ENCODE assay signal across 10 cellular contexts in the genomic region with DNA sequence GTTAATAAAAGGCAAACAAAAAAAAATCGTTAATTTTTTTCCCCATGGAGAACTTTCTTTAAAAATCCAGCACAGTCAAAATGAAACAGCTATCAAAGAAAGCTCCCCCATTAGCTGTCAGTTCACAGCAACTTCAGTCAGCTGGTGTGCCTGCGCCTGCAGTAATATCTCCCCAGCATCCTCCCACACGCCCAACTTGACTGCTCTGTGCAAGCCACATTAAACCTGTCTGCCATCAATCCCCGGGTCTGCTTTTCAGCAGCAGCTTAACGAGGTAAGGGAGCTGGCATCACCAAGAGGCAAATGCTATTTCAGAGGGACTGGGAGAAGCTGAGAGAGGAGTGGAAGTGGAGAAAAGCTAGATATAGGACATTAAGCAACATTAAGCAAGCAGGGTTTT.
A peak's percentile ranks its signal among the peaks of the same experiment; 100 is the strongest.
DNase-seq lines count a peak whose midpoint lies in the region; ATAC-seq and TF ChIP-seq lines count a peak whose summit lies in the region.
"Had no signal": no experiment of that assay in that cellular context is flagged by ENCODE, and none has a peak within 500 bp of the region (broad histone marks: within the 10 kb centered on the region; RNA-seq: fewer than 3 reads in every experiment).

No MANE protein-coding gene starts in this region.

- H3K27ac ChIP-seq in HEK293 (ENCODE audit: extremely low read depth, low read depth, low read length): no peak overlapping the region
- H3K27ac ChIP-seq in MM.1S (ENCODE audit: low read length): no peak overlapping the region

- H3K79me2 ChIP-seq in MM.1S (ENCODE audit: low read length): no peaks in the 10 kb centered on the region

- H3K27me3 ChIP-seq in MM.1S (replicated peaks; ENCODE audit: insufficient read depth, low read length): no peaks in the 10 kb centered on the region

- H3K4me3 ChIP-seq in HEK293 (ENCODE audit: low read depth, low read length) (no peak overlapping the region), MM.1S (ENCODE audit: low read length) (no peak overlapping the region)

- peaks cover 3% of the 10 kb centered on the region for H3K27me3 Mint-ChIP-seq in nephron progenitor cell (ENCODE audit: low read depth, poor library complexity)

- H4K20me1 ChIP-seq in MM.1S (ENCODE audit: insufficient read depth, low read length): no peaks in the 10 kb centered on the region

- H3K4me1 ChIP-seq in HEK293 (ENCODE audit: control insufficient read depth, insufficient read depth, low read length) (no peaks in the 10 kb centered on the region), MM.1S (ENCODE audit: low read length) (no peaks in the 10 kb centered on the region)
- H3K4me1 ChIP-seq: Caco-2 had no signal

- H3K9me2 ChIP-seq in MM.1S (replicated peaks; ENCODE audit: insufficient read depth, low read length): no peaks in the 10 kb centered on the region

- H3K4me3 Mint-ChIP-seq in nephron progenitor cell: peak overlapping the region; percentile 41

- H3K4me1 Mint-ChIP-seq in nephron progenitor cell: peaks cover 40% of the 10 kb centered on the region

- ATAC-seq in GM18508 (IDR thresholded peaks at IDR 0.05; ENCODE audit: insufficient read depth, unreplicated experiment) (peak; percentile 50), GM21447 (IDR thresholded peaks at IDR 0.05; ENCODE audit: unreplicated experiment) (no peak)

- H2AFZ ChIP-seq in MM.1S (ENCODE audit: low read length): no peak overlapping the region

- H3K27ac Mint-ChIP-seq in nephron progenitor cell: peak overlapping the region; percentile 78

- no peaks in the 10 kb centered on the region for H3K9me3 Mint-ChIP-seq in nephron progenitor cell

- H3K36me3 Mint-ChIP-seq in nephron progenitor cell (ENCODE audit: low read depth): no peaks in the 10 kb centered on the region

- DNase-seq in SK-N-DZ (ENCODE audit: low spot score) (peak; percentile 75), nephron progenitor cell (peak; percentile 53), HuH-7 (ENCODE audit: low spot score) (no peak), MM.1S (no peak), SHP77 (lab: John Stamatoyannopoulos, UW) (no peak)
- DNase-seq: activated T-cell treated with anti-CD3 and anti-CD28 coated beads for 4 hours, Caco-2 had no signal

- no peak overlapping the region for H3K9ac ChIP-seq in MM.1S (ENCODE audit: low read length)

- no peaks in the 10 kb centered on the region for H3K9me3 ChIP-seq in HEK293 (ENCODE audit: control insufficient read depth, insufficient read depth, low read depth, low read length)
- no peaks in the 10 kb centered on the region for H3K9me3 ChIP-seq in MM.1S (replicated peaks; ENCODE audit: insufficient read depth, low read length)
- H3K9me3 ChIP-seq: Caco-2 had no signal

- TF ChIP-seq CTCF in HEK293 (tag by site-specific recombination; IDR thresholded peaks at IDR 0.05) (no peak), nephron progenitor cell (IDR thresholded peaks at IDR 0.05) (no peak), MM.1S (IDR thresholded peaks at IDR 0.05; ENCODE audit: low read length) (no peak)

- CTCF ChIA-PET in HEK293 (lab: Yijun Ruan, JAX): no interaction called here

- H3F3A ChIP-seq in MM.1S (ENCODE audit: insufficient read depth, low read length): no peaks in the 10 kb centered on the region

- H3K36me3 ChIP-seq in HEK293 (ENCODE audit: control insufficient read depth in 2 of 2, insufficient read depth in 1 of 2, low read length in 2 of 2) (no peaks in the 10 kb centered on the region), MM.1S (replicated peaks; ENCODE audit: insufficient read depth, low read length) (no peaks in the 10 kb centered on the region)

- POLR2A ChIA-PET in HEK293 (lab: Yijun Ruan, JAX): no interaction called here

- H3K4me2 ChIP-seq in MM.1S (ENCODE audit: low read depth, low read length): no peak overlapping the region

TF ChIP-seq in HEK293, 187 proteins besides CTCF, POLR2A, EP300 and RAD21:
- TF ChIP-seq ZFHX2 (tag by site-specific recombination; conservative IDR thresholded peaks at IDR 0.05): 0 out of 2 replicates have a peak, but pooled peaks have one; percentile 38
- TF ChIP-seq ZNF426 (tag by site-specific recombination; IDR thresholded peaks at IDR 0.05): no peak
- TF ChIP-seq, protein P1, sequence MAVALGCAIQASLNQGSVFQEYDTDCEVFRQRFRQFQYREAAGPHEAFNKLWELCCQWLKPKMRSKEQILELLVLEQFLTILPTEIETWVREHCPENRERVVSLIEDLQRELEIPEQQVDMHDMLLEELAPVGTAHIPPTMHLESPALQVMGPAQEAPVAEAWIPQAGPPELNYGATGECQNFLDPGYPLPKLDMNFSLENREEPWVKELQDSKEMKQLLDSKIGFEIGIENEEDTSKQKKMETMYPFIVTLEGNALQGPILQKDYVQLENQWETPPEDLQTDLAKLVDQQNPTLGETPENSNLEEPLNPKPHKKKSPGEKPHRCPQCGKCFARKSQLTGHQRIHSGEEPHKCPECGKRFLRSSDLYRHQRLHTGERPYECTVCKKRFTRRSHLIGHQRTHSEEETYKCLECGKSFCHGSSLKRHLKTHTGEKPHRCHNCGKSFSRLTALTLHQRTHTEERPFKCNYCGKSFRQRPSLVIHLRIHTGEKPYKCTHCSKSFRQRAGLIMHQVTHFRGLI (tag by site-specific recombination; IDR thresholded peaks at IDR 0.05): 0 out of 2 replicates have a peak, but pooled peaks have one; percentile 40
- TF ChIP-seq ZNF514 (tag by site-specific recombination; IDR thresholded peaks at IDR 0.05): no peak

Comparison
In these comparisons a context has a peak if more than half of its experiments do, and no peak if none do; other contexts are left out.
1. DNase-seq: peak in SK-N-DZ (single experiment) and nephron progenitor cell (single experiment); none in HuH-7 (single experiment), MM.1S (single experiment) and SHP77 (0 of 2).